13 cellular contexts compared by ENCODE assay signal in genomic region chr3:152384412-152384811, GRCh38.
DNase-seq lines count a peak whose midpoint lies in the region; ATAC-seq, FAIRE-seq and TF ChIP-seq lines count a peak whose summit lies in the region.
"Had no signal": no experiment of that assay in that cellular context is flagged by ENCODE, and none has a peak within 500 bp of the region (broad histone marks: within the 10 kb centered on the region; RNA-seq: fewer than 3 reads in every experiment).

No MANE protein-coding gene starts in this region.

- H3K4me1 ChIP-seq in muscle layer of duodenum (ENCODE audit: control insufficient read depth in 1 of 2, insufficient read depth in 2 of 2, low read length in 2 of 2) (peaks cover 5 to 66% of the 10 kb centered on the region in 2 donors), transverse colon (peaks cover 22 to 92% (median 55%) of the 10 kb centered on the region in 4 donors)

- ATAC-seq in activated naive CD4-positive, alpha-beta T cell treated with anti-CD3 and anti-CD28 coated beads, Interleukin-2, amount 50 U/mL, for 72 hours: peak; percentile 61 to 77
- peak; percentile 68 for ATAC-seq in activated naive CD8-positive, alpha-beta T cell treated with anti-CD3 and anti-CD28 coated beads, Interleukin-2, amount 50 U/mL, for 24 hours

- H3K27me3 ChIP-seq in muscle layer of duodenum (ENCODE audit: low read depth, low read length) (no peaks in the 10 kb centered on the region), transverse colon (no peaks in the 10 kb centered on the region)

- TF ChIP-seq POLR2A in transverse colon (IDR thresholded peaks at IDR 0.05): no peak

- H3K27ac Mint-ChIP-seq in activated naive CD4-positive, alpha-beta T cell treated with anti-CD3 and anti-CD28 coated beads, Interleukin-2, amount 50 U/mL, for 72 hours: peak overlapping the region in 1 of 2 donors; percentile 50
- no peak overlapping the region for H3K27ac Mint-ChIP-seq in activated naive CD8-positive, alpha-beta T cell treated with anti-CD3 and anti-CD28 coated beads, Interleukin-2, amount 50 U/mL, for 24 hours
- H3K27ac Mint-ChIP-seq: type B pancreatic cell had no signal

- H3K27me3 Mint-ChIP-seq in activated naive CD8-positive, alpha-beta T cell treated with anti-CD3 and anti-CD28 coated beads, Interleukin-2, amount 50 U/mL, for 24 hours: no peaks in the 10 kb centered on the region
- H3K27me3 Mint-ChIP-seq: type B pancreatic cell had no signal

- intact Hi-C loops in transverse colon (cut with DNase I; ENCODE audit: low total_unique reads): loop anchor here (2.0 kb wide), 1 partner anchor 78 kb away; no protein-coding TSS in a partner anchor

- no peak for TF ChIP-seq EP300 in transverse colon (IDR thresholded peaks at IDR 0.05; ENCODE audit: low read depth)

- no peak for TF ChIP-seq CTCF in transverse colon (IDR thresholded peaks at IDR 0.05)
- no peak for TF ChIP-seq CTCF in D721Med (IDR thresholded peaks at IDR 0.05; ENCODE audit: insufficient read depth, missing control alignments)
- no peak for TF ChIP-seq CTCF in GM20000 (IDR thresholded peaks at IDR 0.05; ENCODE audit: extremely low read depth, missing control alignments)

- H3K36me3 ChIP-seq in muscle layer of duodenum (ENCODE audit: control insufficient read depth in 1 of 2, insufficient read depth in 2 of 2, low read length in 2 of 2) (no peaks in the 10 kb centered on the region), transverse colon (no peaks in the 10 kb centered on the region)

- no peaks in the 10 kb centered on the region for H3K9me3 Mint-ChIP-seq in activated naive CD4-positive, alpha-beta T cell treated with anti-CD3 and anti-CD28 coated beads, Interleukin-2, amount 50 U/mL, for 72 hours
- no peaks in the 10 kb centered on the region for H3K9me3 Mint-ChIP-seq in activated naive CD8-positive, alpha-beta T cell treated with anti-CD3 and anti-CD28 coated beads, Interleukin-2, amount 50 U/mL, for 24 hours
- H3K9me3 Mint-ChIP-seq: CD14-positive monocyte, type B pancreatic cell had no signal

- peaks cover 0 to 21% of the 10 kb centered on the region in 2 donors for H3K36me3 Mint-ChIP-seq in activated naive CD4-positive, alpha-beta T cell treated with anti-CD3 and anti-CD28 coated beads, Interleukin-2, amount 50 U/mL, for 72 hours
- peaks cover 8% of the 10 kb centered on the region for H3K36me3 Mint-ChIP-seq in activated naive CD8-positive, alpha-beta T cell treated with anti-CD3 and anti-CD28 coated beads, Interleukin-2, amount 50 U/mL, for 24 hours (ENCODE audit: low read depth)

- peaks cover 82% of the 10 kb centered on the region for H3K4me1 Mint-ChIP-seq in activated naive CD8-positive, alpha-beta T cell treated with anti-CD3 and anti-CD28 coated beads, Interleukin-2, amount 50 U/mL, for 24 hours

- no peak overlapping the region for H3K4me3 ChIP-seq in muscle layer of duodenum (ENCODE audit: low read depth in 1 of 2, low read length in 2 of 2)
- no peak overlapping the region for H3K4me3 ChIP-seq in transverse colon

- no peaks in the 10 kb centered on the region for H3K9me3 ChIP-seq in muscle layer of duodenum (ENCODE audit: control insufficient read depth in 1 of 2, low read length in 2 of 2)
- H3K9me3 ChIP-seq in transverse colon: no peaks in the 10 kb centered on the region

- no peak for FAIRE-seq in D721Med (lab: Jason Lieb, UNC)
- FAIRE-seq: H1 had no signal

- no peak overlapping the region for H3K4me3 Mint-ChIP-seq in activated naive CD8-positive, alpha-beta T cell treated with anti-CD3 and anti-CD28 coated beads, Interleukin-2, amount 50 U/mL, for 24 hours
- H3K4me3 Mint-ChIP-seq: CD14-positive monocyte, type B pancreatic cell had no signal

- in situ Hi-C loops in transverse colon (cut with MboI; ENCODE audit: low pct_ligation_motif_present in 1 of 4, low pct_unique_long_range_greater_than_20kb in 1 of 4, low sequenced_read_pairs in 3 of 4): no loop called here

- DNase-seq in activated naive CD4-positive, alpha-beta T cell treated with anti-CD3 and anti-CD28 coated beads, Interleukin-2, amount 50 U/mL, for 72 hours (ENCODE audit: low spot score in 2 of 2): no peak
- DNase-seq in activated naive CD4-positive, alpha-beta T cell treated with anti-CD3 and anti-CD28 coated beads, Interleukin-2, amount 50 U/mL, for 16 hours: no peak
- no peak for DNase-seq in activated naive CD8-positive, alpha-beta T cell treated with anti-CD3 and anti-CD28 coated beads, Interleukin-2, amount 50 U/mL, for 24 hours
- DNase-seq in transverse colon (no peak), C1 segment of cervical spinal cord (lab: John Stamatoyannopoulos, UW) (no peak), D721Med (ENCODE audit: insufficient read length, low spot score) (no peak), GM20000 (ENCODE audit: low spot score) (no peak)
- DNase-seq: activated effector memory CD4-positive, alpha-beta T cell treated with anti-CD3 and anti-CD28 coated beads, Interleukin-2, amount 50 U/mL, for 16 hours; NCI-H2081 had no signal

- H3K27ac ChIP-seq in muscle layer of duodenum (ENCODE audit: low read length): peak overlapping the region; percentile 75
- H3K27ac ChIP-seq in transverse colon: peak overlapping the region; percentile 64 to 79 (median 70)
